ENCODE assay signal across 14 cellular contexts in genomic region chr9:107131108-107131799, GRCh38.
DNase-seq lines count a peak whose midpoint lies in the region; ATAC-seq and TF ChIP-seq lines count a peak whose summit lies in the region.
"Had no signal": no experiment of that assay in that cellular context is flagged by ENCODE, and none has a peak within 500 bp of the region (broad histone marks: within the 10 kb centered on the region; RNA-seq: fewer than 3 reads in every experiment).

No MANE protein-coding gene starts in this region.

- H3K27me3 ChIP-seq in WERI-Rb-1 (ENCODE audit: insufficient read depth, low read depth, severe bottlenecking) (no peaks in the 10 kb centered on the region), neuronal stem cell (ENCODE audit: control insufficient read depth in 3 of 3, insufficient read depth in 3 of 3, low read depth in 1 of 3, low read length in 3 of 3) (no peaks in the 10 kb centered on the region)

- H2AK5ac ChIP-seq in neuronal stem cell (ENCODE audit: low read depth, low read length): peak overlapping the region; percentile 42

- H3K23ac ChIP-seq in neuronal stem cell (ENCODE audit: low read depth, low read length, poor library complexity): no peak overlapping the region

- peak overlapping the region; percentile 25 for H2AFZ ChIP-seq in neuronal stem cell (ENCODE audit: low read length)

- H2BK15ac ChIP-seq in neuronal stem cell (ENCODE audit: low read length): no peak overlapping the region

- ATAC-seq in GM18520 (IDR thresholded peaks at IDR 0.05; ENCODE audit: unreplicated experiment): no peak
- no peak for ATAC-seq in omental fat pad (ENCODE audit: low FRiP score)

- WGBS in neuronal stem cell (ENCODE audit: extremely low coverage in 2 of 2, insufficient read length in 2 of 2, insufficient replicate concordance in 1 of 2), 2 donors: no CpG with 5 or more reads among the region's 5 CpGs

- H3K27ac ChIP-seq in WERI-Rb-1 (peak overlapping the region; percentile 95), neuronal stem cell (replicated peaks; ENCODE audit: low read length) (peak overlapping the region; percentile 74)
- H3K27ac ChIP-seq: C4-2B, SJCRH30, VCaP had no signal

- H3K4me3 ChIP-seq in WERI-Rb-1 (ENCODE audit: low read depth, low read length) (peak overlapping the region; percentile 7), neuronal stem cell (ENCODE audit: low read length in 2 of 2) (no peak overlapping the region)
- H3K4me3 ChIP-seq: SJCRH30 had no signal

- H3K18ac ChIP-seq in neuronal stem cell (ENCODE audit: low read length): peak overlapping the region; percentile 88

- no peak overlapping the region for H2BK120ac ChIP-seq in neuronal stem cell (ENCODE audit: low read depth, low read length)

- H4K91ac ChIP-seq in neuronal stem cell (ENCODE audit: low read depth, low read length, poor library complexity): no peak overlapping the region

- peak; percentile 17 for DNase-seq in Daoy (ENCODE audit: low read depth)
- DNase-seq in NCI-H146 (lab: John Stamatoyannopoulos, UW): peak; percentile 62
- peak; percentile 94 for DNase-seq in WERI-Rb-1
- DNase-seq in neuronal stem cell (ENCODE audit: low spot score): peak; percentile 47
- no peak for DNase-seq in GM19240 (ENCODE audit: insufficient read length, low spot score)
- DNase-seq in AG08395 (ENCODE audit: low spot score): no peak
- no peak for DNase-seq in omental fat pad (ENCODE audit: low spot score)
- DNase-seq: activated T-cell treated with anti-CD3 and anti-CD28 coated beads, Interleukin-2, amount 50 U/mL, for 24 hours; NCI-H2081 treated with DMSO at 0.1 percent for 48 hours; SJCRH30; stimulated activated CD4-positive, alpha-beta T cell treated with anti-CD3 and anti-CD28 coated beads, Interleukin-4, amount 100 ng/mL, for 24 hours had no signal

- peaks cover 5 to 10% of the 10 kb centered on the region in 2 donors for H3K4me1 ChIP-seq in neuronal stem cell (ENCODE audit: control insufficient read depth in 2 of 2, insufficient read depth in 1 of 2, low read depth in 1 of 2, low read length in 2 of 2)
- H3K4me1 ChIP-seq: SJCRH30 had no signal

- H3K79me1 ChIP-seq in neuronal stem cell (ENCODE audit: low read depth, low read length): no peaks in the 10 kb centered on the region

- no peak overlapping the region for H3K4ac ChIP-seq in neuronal stem cell (ENCODE audit: low read length)

- TF ChIP-seq CTCF in WERI-Rb-1 (IDR thresholded peaks at IDR 0.05; ENCODE audit: low read depth, low read length) (no peak), omental fat pad (IDR thresholded peaks at IDR 0.05) (no peak)

- peak overlapping the region; percentile 12 for H3K4me2 ChIP-seq in neuronal stem cell (ENCODE audit: insufficient read depth, low read length, poor library complexity, severe bottlenecking)

- H2BK12ac ChIP-seq in neuronal stem cell (ENCODE audit: low read length): peak overlapping the region; percentile 63

- no peak overlapping the region for H4K8ac ChIP-seq in neuronal stem cell (ENCODE audit: low read depth, low read length)

- no peak overlapping the region for H3K14ac ChIP-seq in neuronal stem cell (ENCODE audit: low read length)

- no peaks in the 10 kb centered on the region for H3K36me3 ChIP-seq in WERI-Rb-1
- H3K36me3 ChIP-seq in neuronal stem cell (replicated peaks in 1 of 2; ENCODE audit: control insufficient read depth in 2 of 2, insufficient read depth in 2 of 2, low read length in 2 of 2): no peaks in the 10 kb centered on the region
- H3K36me3 ChIP-seq: SJCRH30 had no signal

- H3K9ac ChIP-seq in neuronal stem cell (ENCODE audit: low read depth, low read length, poor library complexity): no peak overlapping the region

- H3K9me3 ChIP-seq in WERI-Rb-1 (ENCODE audit: severe bottlenecking) (no peaks in the 10 kb centered on the region), neuronal stem cell (replicated peaks in 1 of 2; ENCODE audit: control insufficient read depth in 2 of 2, insufficient read depth in 1 of 2, low read depth in 1 of 2, low read length in 2 of 2) (no peaks in the 10 kb centered on the region)
- H3K9me3 ChIP-seq: SJCRH30 had no signal

- peak overlapping the region; percentile 79 for H2BK5ac ChIP-seq in neuronal stem cell (ENCODE audit: low read length)

Comparison
In these comparisons a context has a peak if more than half of its experiments do, and no peak if none do; other contexts are left out.
1. DNase-seq: peak in Daoy (single experiment), NCI-H146 (single experiment), WERI-Rb-1 (single experiment) and neuronal stem cell (single experiment); none in GM19240 (single experiment), AG08395 (single experiment) and omental fat pad (single experiment).